ENCODE assay signal across 17 cellular contexts in the genomic region with DNA sequence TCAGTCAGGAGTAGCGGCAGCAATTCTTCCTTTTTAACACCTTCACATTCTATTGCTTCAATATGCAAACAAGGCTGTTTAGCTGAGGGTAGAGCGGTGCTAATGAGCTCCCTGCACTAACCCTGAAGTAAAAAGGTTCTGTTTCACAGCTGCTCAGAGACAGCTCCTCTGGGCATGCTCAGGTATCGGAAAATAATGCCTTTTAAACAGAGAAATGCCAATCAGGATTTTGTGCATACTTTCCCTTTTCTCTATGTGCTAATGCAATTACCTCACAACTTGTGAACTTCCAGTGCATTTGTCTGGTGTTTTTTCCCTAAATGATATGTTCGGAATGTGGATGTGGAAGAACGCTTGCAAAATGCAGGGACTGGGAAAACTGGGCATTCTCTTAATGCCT.
"Had no signal": no experiment of that assay in that cellular context is flagged by ENCODE, and none has a peak within 500 bp of the region (broad histone marks: within the 10 kb centered on the region; RNA-seq: fewer than 3 reads in every experiment).

No MANE protein-coding gene starts in this region.

- H3K4me1 ChIP-seq: foreskin keratinocyte, pancreas had no signal

- ATAC-seq: activated T-cell treated with anti-CD3 and anti-CD28 coated beads, Interleukin-2, amount 50 U/mL, for 4 hours; foreskin keratinocyte; mucosa of descending colon; pancreas; sciatic nerve; stimulated activated naive B cell treated with anti-CD40 and anti-IgM and Interleukin-4, amounts not matched to agents 10 μg/mL and 1 μg/mL and 100 μg/mL, for 72 hours had no signal

- H3K4me3 ChIP-seq: mucosa of descending colon, pancreas, thoracic aorta had no signal

- DNase-seq: activated CD4-positive, alpha-beta T cell treated with anti-CD3 and anti-CD28 coated beads, Interleukin-2, amount 50 U/mL, for 1 hour; activated CD8-positive, alpha-beta memory T cell treated with anti-CD3 and anti-CD28 coated beads, Interleukin-2, amount 50 U/mL, for 4 hours; activated naive CD4-positive, alpha-beta T cell treated with anti-CD3 and anti-CD28 coated beads for 36 hours; activated T-cell treated with anti-CD3 and anti-CD28 coated beads, Interleukin-2, amount 50 U/mL, for 4 hours; aorta; effector memory CD4-positive, alpha-beta T cell; foreskin keratinocyte; hippocampal formation; immature natural killer cell; mucosa of descending colon; naive B cell; pancreas; stimulated activated naive B cell treated with anti-CD40 and anti-IgM and Interleukin-4, amounts not matched to agents 10 μg/mL and 1 μg/mL and 100 μg/mL, for 72 hours; SW 1271 had no signal

- H3K36me3 ChIP-seq: neutrophil, pancreas, thoracic aorta had no signal

- H3K27me3 ChIP-seq: neutrophil, pancreas had no signal

- H3K9me3 ChIP-seq: mucosa of descending colon, neutrophil, pancreas, thoracic aorta had no signal

- H3K27ac ChIP-seq: foreskin keratinocyte, neutrophil, pancreas, thoracic aorta had no signal
